In the genomic region with DNA sequence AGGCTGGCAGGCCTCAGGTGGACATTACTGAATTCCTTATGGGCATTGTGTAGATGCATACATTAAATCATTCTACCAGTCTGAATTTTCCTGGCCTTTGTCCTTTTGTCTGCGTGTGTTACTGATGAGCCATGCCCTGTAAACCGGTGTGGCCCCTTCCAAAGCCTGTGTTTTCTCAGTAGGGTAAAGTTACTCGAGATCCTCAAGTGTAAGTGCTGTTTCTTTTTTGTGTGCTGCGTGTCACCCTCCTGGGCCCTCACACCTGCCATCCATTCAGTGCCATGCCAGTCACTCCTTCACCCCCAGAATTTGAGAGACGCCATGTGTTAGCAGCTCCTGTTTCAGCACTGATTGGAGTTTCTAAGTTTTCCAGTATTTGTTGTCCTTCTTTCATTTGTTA, we compare ENCODE assay signal across 17 cellular contexts.
DNase-seq lines count a peak whose midpoint lies in the region; ATAC-seq lines count a peak whose summit lies in the region.
"Had no signal": no experiment of that assay in that cellular context is flagged by ENCODE, and none has a peak within 500 bp of the region (broad histone marks: within the 10 kb centered on the region; RNA-seq: fewer than 3 reads in every experiment).

No MANE protein-coding gene starts in this region.

- no peak overlapping the region for H3K4me3 Mint-ChIP-seq in stimulated activated naive B cell treated with anti-CD40 and anti-IgM and Interleukin-4, amounts not matched to agents 10 μg/mL and 1 μg/mL and 100 μg/mL, for 72 hours
- H3K4me3 Mint-ChIP-seq: activated B cell treated with CpG ODN at 0.5 μM for 24 hours; activated naive CD8-positive, alpha-beta T cell treated with anti-CD3 and anti-CD28 coated beads, Interleukin-2, amount 50 U/mL, for 24 hours; natural killer cell treated with Interleukin-12 subunit alpha and Interleukin-12 subunit beta and Interleukin-15 and Interleukin-18, amount 100 ng/mL, for 72 hours had no signal

- H3K9me3 Mint-ChIP-seq in stimulated activated naive B cell treated with anti-CD40 and anti-IgM and Interleukin-4, amounts not matched to agents 10 μg/mL and 1 μg/mL and 100 μg/mL, for 72 hours = no peaks in the 10 kb centered on the region
- H3K9me3 Mint-ChIP-seq: activated B cell treated with CpG ODN at 0.5 μM for 24 hours; activated naive CD8-positive, alpha-beta T cell treated with anti-CD3 and anti-CD28 coated beads, Interleukin-2, amount 50 U/mL, for 24 hours; natural killer cell treated with Interleukin-12 subunit alpha and Interleukin-12 subunit beta and Interleukin-15 and Interleukin-18, amount 100 ng/mL, for 72 hours had no signal

- peaks cover 0 to 9% of the 10 kb centered on the region in 2 donors for H3K36me3 Mint-ChIP-seq in stimulated activated naive B cell treated with anti-CD40 and anti-IgM and Interleukin-4, amounts not matched to agents 10 μg/mL and 1 μg/mL and 100 μg/mL, for 72 hours
- H3K36me3 Mint-ChIP-seq: natural killer cell treated with Interleukin-12 subunit alpha and Interleukin-12 subunit beta and Interleukin-15 and Interleukin-18, amount 100 ng/mL, for 72 hours had no signal

- no peaks in the 10 kb centered on the region for H3K27me3 ChIP-seq in skeletal muscle tissue (ENCODE audit: control insufficient read depth in 3 of 3, insufficient read depth in 3 of 3, low read length in 3 of 3)
- H3K27me3 ChIP-seq: foreskin keratinocyte had no signal

- H3K27ac ChIP-seq in skeletal muscle tissue (ENCODE audit: low read depth, low read length) = peak overlapping the region; percentile 84
- H3K27ac ChIP-seq: foreskin keratinocyte had no signal

- H3K9me3 ChIP-seq in skeletal muscle tissue (ENCODE audit: control insufficient read depth in 3 of 3, low read length in 3 of 3) = no peaks in the 10 kb centered on the region

- H3K4me1 ChIP-seq in skeletal muscle tissue (ENCODE audit: control insufficient read depth in 3 of 3, insufficient read depth in 3 of 3, low read length in 3 of 3) = peaks cover 89 to 96% (median 89%) of the 10 kb centered on the region in 3 donors

- ATAC-seq in HG03139 (IDR thresholded peaks at IDR 0.05; ENCODE audit: unreplicated experiment) = no peak
- ATAC-seq in stimulated activated naive B cell treated with anti-CD40 and anti-IgM and Interleukin-4, amounts not matched to agents 10 μg/mL and 1 μg/mL and 100 μg/mL, for 72 hours (replicated peaks) = no peak
- ATAC-seq: activated naive CD8-positive, alpha-beta T cell treated with anti-CD3 and anti-CD28 coated beads, Interleukin-2, amount 50 U/mL, for 24 hours; foreskin keratinocyte; natural killer cell treated with Interleukin-12 subunit alpha and Interleukin-12 subunit beta and Interleukin-15 and Interleukin-18, amount 100 ng/mL, for 72 hours had no signal

- H3K4me3 ChIP-seq in skeletal muscle tissue (ENCODE audit: low read length in 3 of 3) = peak overlapping the region in 2 of 3 donors; percentile 25 to 52

- no peak overlapping the region for H3K27ac Mint-ChIP-seq in stimulated activated naive B cell treated with anti-CD40 and anti-IgM and Interleukin-4, amounts not matched to agents 10 μg/mL and 1 μg/mL and 100 μg/mL, for 72 hours
- H3K27ac Mint-ChIP-seq: activated B cell treated with CpG ODN at 0.5 μM for 24 hours; activated naive CD8-positive, alpha-beta T cell treated with anti-CD3 and anti-CD28 coated beads, Interleukin-2, amount 50 U/mL, for 24 hours; natural killer cell treated with Interleukin-12 subunit alpha and Interleukin-12 subunit beta and Interleukin-15 and Interleukin-18, amount 100 ng/mL, for 72 hours had no signal

- H3K4me1 Mint-ChIP-seq in stimulated activated naive B cell treated with anti-CD40 and anti-IgM and Interleukin-4, amounts not matched to agents 10 μg/mL and 1 μg/mL and 100 μg/mL, for 72 hours = peaks cover 0 to 13% of the 10 kb centered on the region in 2 donors
- H3K4me1 Mint-ChIP-seq: activated B cell treated with CpG ODN at 0.5 μM for 24 hours; activated naive CD8-positive, alpha-beta T cell treated with anti-CD3 and anti-CD28 coated beads, Interleukin-2, amount 50 U/mL, for 24 hours had no signal

- peak overlapping the region; percentile 45 to 77 (median 48) for H3K9ac ChIP-seq in skeletal muscle tissue (ENCODE audit: low read depth in 1 of 3, low read length in 3 of 3)

- DNase-seq in DMS53 (lab: John Stamatoyannopoulos, UW) (peak; percentile 72), NCI-H345 (lab: John Stamatoyannopoulos, UW) (peak; percentile 53), left kidney (ENCODE audit: low read depth, low spot score) (peak; percentile 55), NCI-H1048 (lab: John Stamatoyannopoulos, UW) (no peak)
- DNase-seq in stimulated activated CD4-positive, alpha-beta T cell treated with anti-CD3 and anti-CD28 coated beads, Interleukin-2, amount 100 ng/mL, for 24 hours = no peak
- no peak for DNase-seq in stimulated activated naive B cell treated with anti-CD40 and anti-IgM and Interleukin-4, amounts not matched to agents 10 μg/mL and 1 μg/mL and 100 μg/mL, for 72 hours
- DNase-seq: activated B cell treated with CpG ODN at 0.5 μM for 24 hours; activated CD8-positive, alpha-beta memory T cell treated with anti-CD3 and anti-CD28 coated beads, Interleukin-2, amount 50 U/mL, for 48 hours; activated naive CD8-positive, alpha-beta T cell treated with anti-CD3 and anti-CD28 coated beads, Interleukin-2, amount 50 U/mL, for 24 hours; foreskin keratinocyte; GDM1; NCI-H1092 treated with DMSO at 0.1 percent for 48 hours; stimulated activated CD4-positive, alpha-beta T cell treated with anti-CD3 and anti-CD28 coated beads, Interleukin-15, amount 100 ng/mL, for 24 hours; stimulated activated CD8-positive, alpha-beta memory T cell treated with anti-CD3 and anti-CD28 coated beads, Interleukin-4, amount 100 ng/mL, for 48 hours had no signal

- no peaks in the 10 kb centered on the region for H3K27me3 Mint-ChIP-seq in stimulated activated naive B cell treated with anti-CD40 and anti-IgM and Interleukin-4, amounts not matched to agents 10 μg/mL and 1 μg/mL and 100 μg/mL, for 72 hours
- H3K27me3 Mint-ChIP-seq: activated B cell treated with CpG ODN at 0.5 μM for 24 hours; activated naive CD8-positive, alpha-beta T cell treated with anti-CD3 and anti-CD28 coated beads, Interleukin-2, amount 50 U/mL, for 24 hours; natural killer cell treated with Interleukin-12 subunit alpha and Interleukin-12 subunit beta and Interleukin-15 and Interleukin-18, amount 100 ng/mL, for 72 hours had no signal

- peaks cover 0 to 5% (median 5%) of the 10 kb centered on the region in 3 donors for H3K36me3 ChIP-seq in skeletal muscle tissue (ENCODE audit: control insufficient read depth in 3 of 3, insufficient read depth in 3 of 3, low read length in 3 of 3)

Comparison
In these comparisons a context has a peak if more than half of its experiments do, and no peak if none do; other contexts are left out.
1. DNase-seq: peak in DMS53 (single experiment), NCI-H345 (single experiment) and left kidney (single experiment); none in NCI-H1048 (single experiment), stimulated activated CD4-positive, alpha-beta T cell treated with anti-CD3 and anti-CD28 coated beads, Interleukin-2, amount 100 ng/mL, for 24 hours (0 of 2) and stimulated activated naive B cell treated with anti-CD40 and anti-IgM and Interleukin-4, amounts not matched to agents 10 μg/mL and 1 μg/mL and 100 μg/mL, for 72 hours (single experiment).